ENCODE assay signal across 1 cellular context in the genomic region with DNA sequence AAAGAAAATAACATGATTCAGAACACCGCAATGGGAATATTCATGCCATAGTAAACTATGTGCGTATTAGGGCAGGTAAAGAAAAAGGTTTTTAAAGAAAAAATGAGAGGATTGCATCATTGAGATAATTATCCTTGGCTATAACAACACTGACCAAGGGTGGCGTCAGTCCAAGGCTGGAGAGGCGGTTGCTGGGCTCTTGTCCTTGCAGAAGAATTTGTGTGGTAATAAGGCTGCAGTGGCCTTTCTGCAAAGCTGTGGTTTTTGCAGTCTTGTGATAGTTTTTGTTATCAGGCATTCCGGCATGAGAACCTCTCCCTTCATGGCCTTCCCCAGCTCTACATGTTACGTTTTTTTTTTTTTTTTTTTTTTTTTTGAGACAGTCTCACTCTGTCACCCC.
TF ChIP-seq lines count a peak whose summit lies in the region.

No MANE protein-coding gene starts in this region.

TF ChIP-seq in HepG2, 621 proteins besides CTCF, POLR2A, EP300 and RAD21 (continued from another document):
- TF ChIP-seq, protein P1, sequence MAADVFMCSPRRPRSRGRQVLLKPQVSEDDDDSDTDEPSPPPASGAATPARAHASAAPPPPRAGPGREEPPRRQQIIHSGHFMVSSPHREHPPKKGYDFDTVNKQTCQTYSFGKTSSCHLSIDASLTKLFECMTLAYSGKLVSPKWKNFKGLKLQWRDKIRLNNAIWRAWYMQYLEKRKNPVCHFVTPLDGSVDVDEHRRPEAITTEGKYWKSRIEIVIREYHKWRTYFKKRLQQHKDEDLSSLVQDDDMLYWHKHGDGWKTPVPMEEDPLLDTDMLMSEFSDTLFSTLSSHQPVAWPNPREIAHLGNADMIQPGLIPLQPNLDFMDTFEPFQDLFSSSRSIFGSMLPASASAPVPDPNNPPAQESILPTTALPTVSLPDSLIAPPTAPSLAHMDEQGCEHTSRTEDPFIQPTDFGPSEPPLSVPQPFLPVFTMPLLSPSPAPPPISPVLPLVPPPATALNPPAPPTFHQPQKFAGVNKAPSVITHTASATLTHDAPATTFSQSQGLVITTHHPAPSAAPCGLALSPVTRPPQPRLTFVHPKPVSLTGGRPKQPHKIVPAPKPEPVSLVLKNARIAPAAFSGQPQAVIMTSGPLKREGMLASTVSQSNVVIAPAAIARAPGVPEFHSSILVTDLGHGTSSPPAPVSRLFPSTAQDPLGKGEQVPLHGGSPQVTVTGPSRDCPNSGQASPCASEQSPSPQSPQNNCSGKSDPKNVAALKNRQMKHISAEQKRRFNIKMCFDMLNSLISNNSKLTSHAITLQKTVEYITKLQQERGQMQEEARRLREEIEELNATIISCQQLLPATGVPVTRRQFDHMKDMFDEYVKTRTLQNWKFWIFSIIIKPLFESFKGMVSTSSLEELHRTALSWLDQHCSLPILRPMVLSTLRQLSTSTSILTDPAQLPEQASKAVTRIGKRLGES (CRISPR knock-in tag; IDR thresholded peaks at IDR 0.05; ENCODE audit: borderline replicate concordance), result no peak
- TF ChIP-seq CEBPG (CRISPR knock-in tag; IDR thresholded peaks at IDR 0.05), result peak; percentile 54
- no peak for TF ChIP-seq ELF4 (CRISPR knock-in tag; IDR thresholded peaks at IDR 0.05; ENCODE audit: borderline replicate concordance)
- TF ChIP-seq, protein P2, sequence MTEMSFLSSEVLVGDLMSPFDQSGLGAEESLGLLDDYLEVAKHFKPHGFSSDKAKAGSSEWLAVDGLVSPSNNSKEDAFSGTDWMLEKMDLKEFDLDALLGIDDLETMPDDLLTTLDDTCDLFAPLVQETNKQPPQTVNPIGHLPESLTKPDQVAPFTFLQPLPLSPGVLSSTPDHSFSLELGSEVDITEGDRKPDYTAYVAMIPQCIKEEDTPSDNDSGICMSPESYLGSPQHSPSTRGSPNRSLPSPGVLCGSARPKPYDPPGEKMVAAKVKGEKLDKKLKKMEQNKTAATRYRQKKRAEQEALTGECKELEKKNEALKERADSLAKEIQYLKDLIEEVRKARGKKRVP (CRISPR knock-in tag; IDR thresholded peaks at IDR 0.05), result peak in 1 of 2 experiments; percentile 59; a peak in 1 of 4 replicates
- TF ChIP-seq SUZ12 (IDR thresholded peaks at IDR 0.05; ENCODE audit: low read depth, low read length), result no peak
- TF ChIP-seq MXI1 (IDR thresholded peaks at IDR 0.05; ENCODE audit: borderline replicate concordance, low read depth, low read length), result no peak
- TF ChIP-seq CEBPB (IDR thresholded peaks at IDR 0.05; ENCODE audit: borderline replicate concordance, low read depth, low read length), result peak; percentile 56; the same call in 1 of the 2 replicates
- no peak for TF ChIP-seq ZNF121 (CRISPR knock-in tag; IDR thresholded peaks at IDR 0.05)
